1 cellular context compared by ENCODE assay signal in the genomic region with DNA sequence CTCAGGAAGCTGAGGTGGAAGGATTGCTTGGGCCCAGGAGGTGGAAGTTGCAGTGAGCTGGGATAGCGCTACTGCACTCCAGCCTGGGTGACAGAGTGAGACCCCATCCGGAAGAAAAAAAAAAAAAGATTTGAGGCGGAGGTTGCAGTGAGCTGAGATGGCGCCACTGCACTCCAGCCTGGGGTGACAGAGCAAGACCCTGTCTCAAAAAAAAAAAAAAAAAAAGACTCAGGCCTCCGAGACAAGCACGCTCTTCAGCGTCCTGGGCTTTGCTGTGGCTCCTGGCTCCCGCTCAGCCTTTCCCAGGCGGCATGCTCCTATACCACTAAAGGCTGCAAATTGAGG.
TF ChIP-seq lines count a peak whose summit lies in the region.

No MANE protein-coding gene starts in this region.

TF ChIP-seq in GM23338, 12 proteins besides CTCF, POLR2A, EP300 and RAD21:
- TF ChIP-seq, protein P1, sequence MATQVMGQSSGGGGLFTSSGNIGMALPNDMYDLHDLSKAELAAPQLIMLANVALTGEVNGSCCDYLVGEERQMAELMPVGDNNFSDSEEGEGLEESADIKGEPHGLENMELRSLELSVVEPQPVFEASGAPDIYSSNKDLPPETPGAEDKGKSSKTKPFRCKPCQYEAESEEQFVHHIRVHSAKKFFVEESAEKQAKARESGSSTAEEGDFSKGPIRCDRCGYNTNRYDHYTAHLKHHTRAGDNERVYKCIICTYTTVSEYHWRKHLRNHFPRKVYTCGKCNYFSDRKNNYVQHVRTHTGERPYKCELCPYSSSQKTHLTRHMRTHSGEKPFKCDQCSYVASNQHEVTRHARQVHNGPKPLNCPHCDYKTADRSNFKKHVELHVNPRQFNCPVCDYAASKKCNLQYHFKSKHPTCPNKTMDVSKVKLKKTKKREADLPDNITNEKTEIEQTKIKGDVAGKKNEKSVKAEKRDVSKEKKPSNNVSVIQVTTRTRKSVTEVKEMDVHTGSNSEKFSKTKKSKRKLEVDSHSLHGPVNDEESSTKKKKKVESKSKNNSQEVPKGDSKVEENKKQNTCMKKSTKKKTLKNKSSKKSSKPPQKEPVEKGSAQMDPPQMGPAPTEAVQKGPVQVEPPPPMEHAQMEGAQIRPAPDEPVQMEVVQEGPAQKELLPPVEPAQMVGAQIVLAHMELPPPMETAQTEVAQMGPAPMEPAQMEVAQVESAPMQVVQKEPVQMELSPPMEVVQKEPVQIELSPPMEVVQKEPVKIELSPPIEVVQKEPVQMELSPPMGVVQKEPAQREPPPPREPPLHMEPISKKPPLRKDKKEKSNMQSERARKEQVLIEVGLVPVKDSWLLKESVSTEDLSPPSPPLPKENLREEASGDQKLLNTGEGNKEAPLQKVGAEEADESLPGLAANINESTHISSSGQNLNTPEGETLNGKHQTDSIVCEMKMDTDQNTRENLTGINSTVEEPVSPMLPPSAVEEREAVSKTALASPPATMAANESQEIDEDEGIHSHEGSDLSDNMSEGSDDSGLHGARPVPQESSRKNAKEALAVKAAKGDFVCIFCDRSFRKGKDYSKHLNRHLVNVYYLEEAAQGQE (IDR thresholded peaks at IDR 0.05; ENCODE audit: unreplicated experiment) = no peak
- TF ChIP-seq POLR2AphosphoS5 (IDR thresholded peaks at IDR 0.05; ENCODE audit: low read depth) (no peak), EZH2 (IDR thresholded peaks at IDR 0.05; ENCODE audit: low read depth, unreplicated experiment) (no peak), JUNB (IDR thresholded peaks at IDR 0.05; ENCODE audit: unreplicated experiment) (no peak), CREB1 (CRISPR knock-in tag; IDR thresholded peaks at IDR 0.05; ENCODE audit: low read depth) (no peak), STAT1 (IDR thresholded peaks at IDR 0.05; ENCODE audit: unreplicated experiment) (no peak), NANOG (IDR thresholded peaks at IDR 0.05; ENCODE audit: borderline replicate concordance) (no peak), EZH2phosphoT487 (IDR thresholded peaks at IDR 0.05; ENCODE audit: unreplicated experiment) (no peak), ZNF114 (CRISPR knock-in tag; IDR thresholded peaks at IDR 0.05) (no peak)
- TF ChIP-seq, protein P2, sequence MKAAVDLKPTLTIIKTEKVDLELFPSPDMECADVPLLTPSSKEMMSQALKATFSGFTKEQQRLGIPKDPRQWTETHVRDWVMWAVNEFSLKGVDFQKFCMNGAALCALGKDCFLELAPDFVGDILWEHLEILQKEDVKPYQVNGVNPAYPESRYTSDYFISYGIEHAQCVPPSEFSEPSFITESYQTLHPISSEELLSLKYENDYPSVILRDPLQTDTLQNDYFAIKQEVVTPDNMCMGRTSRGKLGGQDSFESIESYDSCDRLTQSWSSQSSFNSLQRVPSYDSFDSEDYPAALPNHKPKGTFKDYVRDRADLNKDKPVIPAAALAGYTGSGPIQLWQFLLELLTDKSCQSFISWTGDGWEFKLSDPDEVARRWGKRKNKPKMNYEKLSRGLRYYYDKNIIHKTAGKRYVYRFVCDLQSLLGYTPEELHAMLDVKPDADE (IDR thresholded peaks at IDR 0.05) = no peak
TF ChIP-seq in GM23338: peak in this region for 0.
